ENCODE assay signal across 7 cellular contexts in the genomic region with DNA sequence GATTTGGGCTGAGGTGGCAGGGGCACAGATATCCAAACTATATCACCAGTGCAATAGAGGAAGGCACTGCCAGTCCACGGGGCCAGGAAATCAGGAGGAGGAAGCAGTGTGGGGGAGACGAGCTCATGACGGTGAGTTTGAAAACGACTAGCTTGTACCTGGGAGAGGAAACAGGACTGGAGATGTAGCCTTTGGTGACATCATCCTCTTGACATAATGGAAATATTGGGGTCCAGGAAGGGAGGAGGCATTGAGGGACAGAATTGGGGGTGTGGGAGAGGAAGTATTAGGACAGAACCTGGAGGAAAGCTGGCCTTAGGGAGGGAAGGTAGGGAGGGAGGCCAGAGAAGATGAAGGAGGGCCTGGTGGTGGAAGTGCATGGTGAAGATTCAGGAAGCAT.
"Had no signal": no experiment of that assay in that cellular context is flagged by ENCODE, and none has a peak within 500 bp of the region (broad histone marks: within the 10 kb centered on the region; RNA-seq: fewer than 3 reads in every experiment).

No MANE protein-coding gene starts in this region.

- H3K4me2 ChIP-seq: GM23338 had no signal

- ATAC-seq: GM23338, HCT116, K562 had no signal

- H3K9me3 Mint-ChIP-seq: GM23338 had no signal

- FAIRE-seq: HTR-8/SVneo, K562 had no signal

- H3K36me3 ChIP-seq: HAP-1 had no signal

- H3K4me3 ChIP-seq: GM23338, HAP-1, K562 had no signal

- DNase-seq: H7, KG1 had no signal

- H2AFZ ChIP-seq: GM23338 had no signal

- H3K4me3 Mint-ChIP-seq: GM23338 had no signal

- H3K4me1 ChIP-seq: HAP-1 had no signal

- H3K27ac Mint-ChIP-seq: GM23338 had no signal

- H3K9me3 ChIP-seq: HAP-1 had no signal
